35 cellular contexts compared by ENCODE assay signal in the genomic region with DNA sequence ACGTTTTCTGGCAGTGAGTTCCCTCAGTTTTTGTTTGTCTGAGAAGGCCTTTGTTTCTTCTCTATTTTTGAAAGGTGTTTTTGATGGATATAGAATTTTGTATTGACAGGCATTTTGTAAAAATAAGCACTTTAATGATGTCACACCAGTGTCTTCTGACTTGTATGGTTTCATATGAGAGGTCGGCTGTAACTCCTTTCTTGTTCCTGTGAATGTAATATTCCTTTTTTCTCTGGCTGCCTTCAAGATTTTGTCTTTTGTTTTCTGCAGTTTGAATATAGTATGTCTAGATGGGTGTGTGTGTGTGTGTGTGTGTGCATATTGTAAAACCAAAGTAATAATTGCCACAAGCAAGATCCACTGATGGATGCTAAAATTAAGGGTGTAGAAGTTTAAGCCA.
"Had no signal": no experiment of that assay in that cellular context is flagged by ENCODE, and none has a peak within 500 bp of the region (broad histone marks: within the 10 kb centered on the region; RNA-seq: fewer than 3 reads in every experiment).

No MANE protein-coding gene starts in this region.

- H3K9me3 ChIP-seq: MG63 had no signal

- H3K27me3 ChIP-seq: MG63 had no signal

- H3K4me3 ChIP-seq: MG63 had no signal

- DNase-seq: Karpas-422, Kasumi-1, MG63, MM.1S, MV-4-11, NCI-H1048, NCI-H1092, NCI-H1092 treated with DMSO at 0.1 percent for 48 hours, NCI-H1105, NCI-H1105 treated with DMSO at 0.1 percent for 48 hours, NCI-H1417, NCI-H1417 treated with DMSO at 0.1 percent for 48 hours, NCI-H1436, NCI-H1436 treated with DMSO at 0.1 percent for 48 hours, NCI-H146, NCI-H1694, NCI-H1694 treated with DMSO at 0.1 percent for 48 hours, NCI-H187, NCI-H187 treated with DMSO at 0.1 percent for 48 hours, NCI-H1930, NCI-H2029, NCI-H2029 treated with DMSO at 0.1 percent for 48 hours, NCI-H2081, NCI-H2081 treated with DMSO at 0.1 percent for 48 hours, NCI-H2107, NCI-H2171, NCI-H2171 treated with DMSO at 0.1 percent for 48 hours, NCI-H2227 treated with DMSO at 0.1 percent for 48 hours, NCI-H226, NCI-H345, NCI-H446, NCI-H446 treated with DMSO at 0.1 percent for 48 hours, NCI-H510A, NCI-H510A treated with DMSO at 0.1 percent for 48 hours, NCI-H524 had no signal

- H3K36me3 ChIP-seq: MG63 had no signal
